In genomic region chr2:177190941-177191340, GRCh38 we compare ENCODE assay signal across 31 cellular contexts.
"Had no signal": no experiment of that assay in that cellular context is flagged by ENCODE, and none has a peak within 500 bp of the region (broad histone marks: within the 10 kb centered on the region; RNA-seq: fewer than 3 reads in every experiment).

No MANE protein-coding gene starts in this region.

- H3K27ac Mint-ChIP-seq: natural killer cell; nephron; neural progenitor cell; progenitor cell of endocrine pancreas; stimulated activated memory B cell treated with anti-CD40 and anti-IgM and Interleukin-4, amounts not matched to agents 10 μg/mL and 1 μg/mL and 100 μg/mL, for 72 hours; stimulated activated naive CD8-positive, alpha-beta T cell treated with anti-CD3 and anti-CD28 coated beads, Interleukin-15, amount 100 ng/mL, for 72 hours; type B pancreatic cell had no signal

- H3K27me3 Mint-ChIP-seq: progenitor cell of endocrine pancreas; stimulated activated memory B cell treated with anti-CD40 and anti-IgM and Interleukin-4, amounts not matched to agents 10 μg/mL and 1 μg/mL and 100 μg/mL, for 72 hours; stimulated activated naive CD8-positive, alpha-beta T cell treated with anti-CD3 and anti-CD28 coated beads, Interleukin-15, amount 100 ng/mL, for 72 hours; type B pancreatic cell had no signal

- H3K36me3 Mint-ChIP-seq: natural killer cell; neural progenitor cell; stimulated activated memory B cell treated with anti-CD40 and anti-IgM and Interleukin-4, amounts not matched to agents 10 μg/mL and 1 μg/mL and 100 μg/mL, for 72 hours; type B pancreatic cell had no signal

- H3K36me3 ChIP-seq: neural progenitor cell, ovary, spleen, suprapubic skin, tibial artery, transverse colon, upper lobe of right lung, uterus had no signal

- H3K4me1 ChIP-seq: neural progenitor cell, parathyroid adenoma, psoas muscle, spleen, suprapubic skin, testis, tibial artery, upper lobe of right lung, uterus had no signal

- H3K4me3 ChIP-seq: neural progenitor cell, ovary, psoas muscle, skin epidermis, smooth muscle cell, spleen, suprapubic skin, testis, tibial artery, transverse colon, upper lobe of right lung, uterus had no signal

- H3K4me3 Mint-ChIP-seq: natural killer cell; nephron; neural progenitor cell; stimulated activated memory B cell treated with anti-CD40 and anti-IgM and Interleukin-4, amounts not matched to agents 10 μg/mL and 1 μg/mL and 100 μg/mL, for 72 hours; stimulated activated naive CD8-positive, alpha-beta T cell treated with anti-CD3 and anti-CD28 coated beads, Interleukin-15, amount 100 ng/mL, for 72 hours; type B pancreatic cell had no signal

- H3K27ac ChIP-seq: neural progenitor cell, ovary, parathyroid adenoma, psoas muscle, skin epidermis, spleen, suprapubic skin, testis, tibial artery, transverse colon, upper lobe of right lung, uterus had no signal

- H3K4me2 ChIP-seq: neural progenitor cell, smooth muscle cell had no signal

- ATAC-seq: natural killer cell; psoas muscle; right cardiac atrium; sciatic nerve; stimulated activated memory B cell treated with anti-CD40 and anti-IgM and Interleukin-4, amounts not matched to agents 10 μg/mL and 1 μg/mL and 100 μg/mL, for 72 hours; stimulated activated naive CD8-positive, alpha-beta T cell treated with anti-CD3 and anti-CD28 coated beads, Interleukin-15, amount 100 ng/mL, for 72 hours; stimulated activated naive CD8-positive, alpha-beta T cell treated with anti-CD3 and anti-CD28 coated beads, Interleukin-15, Interleukin-2, amounts not matched to agents 100 U/mL and 50 U/mL, for 24 hours; upper lobe of right lung had no signal

- DNase-seq: natural killer cell; occipital lobe; ovary; posterior cingulate gyrus; psoas muscle; right cardiac atrium; spleen; stimulated activated CD4-positive, alpha-beta T cell treated with anti-CD3 and anti-CD28 coated beads, Interleukin-12 subunit alpha, Interleukin-12 subunit beta, amount 100 ng/mL, for 4 hours; stimulated activated CD4-positive, alpha-beta T cell treated with anti-CD3 and anti-CD28 coated beads, Interleukin-1b, Interleukin-23, amount 100 ng/mL, for 48 hours; stimulated activated CD4-positive, alpha-beta T cell treated with anti-CD3 and anti-CD28 coated beads, Interleukin-4, amount 100 ng/mL, for 1 hour; stimulated activated CD4-positive, alpha-beta T cell treated with anti-CD3 and anti-CD28 coated beads, Interleukin-4, amount 100 ng/mL, for 4 hours; stimulated activated CD8-positive, alpha-beta memory T cell treated with anti-CD3 and anti-CD28 coated beads, Interleukin-4, amount 100 ng/mL, for 48 hours; stimulated activated naive CD4-positive, alpha-beta T cell; stimulated activated naive CD8-positive, alpha-beta T cell treated with anti-CD3 and anti-CD28 coated beads, Interleukin-15, amount 100 ng/mL, for 72 hours; stimulated activated naive CD8-positive, alpha-beta T cell treated with anti-CD3 and anti-CD28 coated beads, Interleukin-15, Interleukin-2, amounts not matched to agents 100 U/mL and 50 U/mL, for 24 hours; substantia nigra; testis; tibial artery; transverse colon; upper lobe of right lung; uterus had no signal

- H3K79me2 ChIP-seq: parathyroid adenoma had no signal

- H2AFZ ChIP-seq: neural progenitor cell, parathyroid adenoma had no signal

- H3K27me3 ChIP-seq: neural progenitor cell, ovary, spleen, suprapubic skin, testis, tibial artery, transverse colon, upper lobe of right lung, uterus had no signal

- H3K4me1 Mint-ChIP-seq: natural killer cell; nephron; stimulated activated memory B cell treated with anti-CD40 and anti-IgM and Interleukin-4, amounts not matched to agents 10 μg/mL and 1 μg/mL and 100 μg/mL, for 72 hours; stimulated activated naive CD8-positive, alpha-beta T cell treated with anti-CD3 and anti-CD28 coated beads, Interleukin-15, amount 100 ng/mL, for 72 hours had no signal

- H3K9me3 ChIP-seq: ovary, psoas muscle, spleen, suprapubic skin, testis, tibial artery, transverse colon, upper lobe of right lung, uterus had no signal

- H3K9ac ChIP-seq: neural progenitor cell, parathyroid adenoma had no signal
